ENCODE assay signal across 30 cellular contexts in the genomic region with DNA sequence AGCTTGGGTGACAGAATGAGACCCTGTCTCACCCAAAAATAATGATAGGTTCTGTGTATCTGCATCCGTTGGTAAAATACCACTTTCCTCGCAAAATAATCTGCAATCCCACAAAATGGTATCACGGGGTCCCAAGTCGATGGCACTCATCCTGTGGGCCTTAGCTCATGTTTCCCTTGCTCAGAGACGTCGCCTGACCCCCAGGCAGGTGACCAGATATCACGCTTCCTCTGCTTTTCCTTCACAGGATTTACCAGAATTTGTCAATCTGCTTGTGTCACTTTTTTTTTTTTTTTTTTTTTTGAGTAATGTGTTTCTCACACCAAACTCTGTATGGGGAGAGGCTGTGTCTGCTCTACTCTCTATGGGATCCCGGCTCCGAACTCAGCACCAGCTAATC.
DNase-seq lines count a peak whose midpoint lies in the region; ATAC-seq, FAIRE-seq and TF ChIP-seq lines count a peak whose summit lies in the region.
"Had no signal": no experiment of that assay in that cellular context is flagged by ENCODE, and none has a peak within 500 bp of the region (broad histone marks: within the 10 kb centered on the region; RNA-seq: fewer than 3 reads in every experiment).

No MANE protein-coding gene starts in this region.

- H3K36me3 Mint-ChIP-seq in activated T-cell treated with anti-CD3 and anti-CD28 coated beads, Interleukin-2, amount 50 U/mL, for 24 hours (ENCODE audit: low read depth) = peaks cover 78% of the 10 kb centered on the region
- peaks cover 5 to 81% (median 35%) of the 10 kb centered on the region in 3 donors for H3K36me3 Mint-ChIP-seq in CD8-positive, alpha-beta memory T cell
- peaks cover 87% of the 10 kb centered on the region for H3K36me3 Mint-ChIP-seq in central memory CD8-positive, alpha-beta T cell (ENCODE audit: insufficient read depth)

- TF ChIP-seq CTCF in pancreas (IDR thresholded peaks at IDR 0.05) = no peak

- 81 to 88% methylated on average over 9 of the region's 9 CpGs for WGBS in pancreas, 2 donors

- H3K36me3 ChIP-seq in CD8-positive, alpha-beta memory T cell (ENCODE audit: insufficient read depth, low read length) = peaks cover 66% of the 10 kb centered on the region
- no peaks in the 10 kb centered on the region for H3K36me3 ChIP-seq in pancreas

- H3K4me3 Mint-ChIP-seq in activated T-cell treated with anti-CD3 and anti-CD28 coated beads, Interleukin-2, amount 50 U/mL, for 24 hours = no peak overlapping the region
- peak overlapping the region in 1 of 7 donors; percentile 3 for H3K4me3 Mint-ChIP-seq in CD8-positive, alpha-beta memory T cell
- H3K4me3 Mint-ChIP-seq in central memory CD8-positive, alpha-beta T cell = no peak overlapping the region
- H3K4me3 Mint-ChIP-seq: activated CD4-positive, alpha-beta T cell treated with anti-CD3 and anti-CD28 coated beads, Interleukin-2, amount 10 ng/mL, durations not matched to agents 24 days and 14 days; activated CD8-positive, alpha-beta memory T cell treated with anti-CD3 and anti-CD28 coated beads, Interleukin-2, amount 10 ng/mL, durations not matched to agents 7 days and 5 days; GM23338; mesothelial cell of epicardium; nephron; stimulated activated naive B cell treated with anti-CD40 and anti-IgM and Interleukin-4, amounts not matched to agents 10 μg/mL and 1 μg/mL and 100 μg/mL, for 72 hours had no signal

- H3K27me3 ChIP-seq in CD8-positive, alpha-beta memory T cell (ENCODE audit: insufficient read depth, low read length, poor library complexity, severe bottlenecking) = no peaks in the 10 kb centered on the region
- H3K27me3 ChIP-seq in pancreas = no peaks in the 10 kb centered on the region
- H3K27me3 ChIP-seq: suprapubic skin had no signal

- peaks cover 90% of the 10 kb centered on the region for H3K4me1 Mint-ChIP-seq in activated T-cell treated with anti-CD3 and anti-CD28 coated beads, Interleukin-2, amount 50 U/mL, for 24 hours (ENCODE audit: low read depth)
- peaks cover 56 to 79% (median 79%) of the 10 kb centered on the region in 3 donors for H3K4me1 Mint-ChIP-seq in CD8-positive, alpha-beta memory T cell
- H3K4me1 Mint-ChIP-seq in central memory CD8-positive, alpha-beta T cell = peaks cover 76% of the 10 kb centered on the region

- CTCF ChIA-PET in CD8-positive, alpha-beta memory T cell (lab: Charles Lee) = interaction anchor here (0.8 to 1.5 kb wide), 2 partner anchors 9 to 20 kb away, joined by 3 read pairs; no protein-coding TSS in a partner anchor

- POLR2A ChIA-PET in CD8-positive, alpha-beta memory T cell (lab: Charles Lee) = no interaction called here

- H3K4me1 ChIP-seq in CD8-positive, alpha-beta memory T cell (ENCODE audit: insufficient read depth, low read length) = peaks cover 32% of the 10 kb centered on the region
- peaks cover 16 to 57% (median 23%) of the 10 kb centered on the region in 3 donors for H3K4me1 ChIP-seq in pancreas

- intact Hi-C loops in pancreas (cut with DNase I) = loop anchor here in 1 of 3 donors (10.0 kb wide), 1 partner anchor 51 kb away; no protein-coding TSS in a partner anchor
- intact Hi-C loops in left cardiac atrium (cut with DNase I) = loop anchor here in 1 of 2 donors (5.0 kb wide), 1 partner anchor 33 kb away; no protein-coding TSS in a partner anchor

- peak overlapping the region; percentile 72 for H3K27ac Mint-ChIP-seq in activated T-cell treated with anti-CD3 and anti-CD28 coated beads, Interleukin-2, amount 50 U/mL, for 24 hours
- H3K27ac Mint-ChIP-seq in CD8-positive, alpha-beta memory T cell = peak overlapping the region; percentile 57 to 91 (median 88)
- H3K27ac Mint-ChIP-seq in central memory CD8-positive, alpha-beta T cell (ENCODE audit: low read depth) = peak overlapping the region; percentile 88
- H3K27ac Mint-ChIP-seq: activated CD4-positive, alpha-beta T cell treated with anti-CD3 and anti-CD28 coated beads, Interleukin-2, amount 10 ng/mL, durations not matched to agents 24 days and 14 days; GM23338; mesothelial cell of epicardium; nephron; stimulated activated naive B cell treated with anti-CD40 and anti-IgM and Interleukin-4, amounts not matched to agents 10 μg/mL and 1 μg/mL and 100 μg/mL, for 72 hours had no signal

- H3K9me3 Mint-ChIP-seq in activated T-cell treated with anti-CD3 and anti-CD28 coated beads, Interleukin-2, amount 50 U/mL, for 24 hours = no peaks in the 10 kb centered on the region
- no peaks in the 10 kb centered on the region for H3K9me3 Mint-ChIP-seq in CD8-positive, alpha-beta memory T cell
- no peaks in the 10 kb centered on the region for H3K9me3 Mint-ChIP-seq in central memory CD8-positive, alpha-beta T cell
- H3K9me3 Mint-ChIP-seq: activated CD4-positive, alpha-beta T cell treated with anti-CD3 and anti-CD28 coated beads, Interleukin-2, amount 10 ng/mL, durations not matched to agents 24 days and 14 days; GM23338; mesothelial cell of epicardium; nephron; stimulated activated naive B cell treated with anti-CD40 and anti-IgM and Interleukin-4, amounts not matched to agents 10 μg/mL and 1 μg/mL and 100 μg/mL, for 72 hours had no signal

- no peaks in the 10 kb centered on the region for H3K9me3 ChIP-seq in CD8-positive, alpha-beta memory T cell (ENCODE audit: low read length)
- no peaks in the 10 kb centered on the region for H3K9me3 ChIP-seq in pancreas
- H3K9me3 ChIP-seq: A549, suprapubic skin had no signal

- H3K4me3 ChIP-seq in CD8-positive, alpha-beta memory T cell (ENCODE audit: low read length) = no peak overlapping the region
- H3K4me3 ChIP-seq in pancreas = no peak overlapping the region
- H3K4me3 ChIP-seq: A549, coronary artery, GM23338, suprapubic skin had no signal

- no peak for DNase-seq in activated T-cell treated with anti-CD3 and anti-CD28 coated beads, Interleukin-2, amount 50 U/mL, for 24 hours
- DNase-seq in activated T-cell treated with anti-CD3 and anti-CD28 coated beads, Interleukin-2, amount 50 U/mL, for 48 hours = no peak
- DNase-seq in CD8-positive, alpha-beta memory T cell = no peak
- no peak for DNase-seq in central memory CD8-positive, alpha-beta T cell (ENCODE audit: low spot score in 2 of 2)
- no peak for DNase-seq in pancreas
- no peak for DNase-seq in left cardiac atrium
- no peak for DNase-seq in middle frontal gyrus (ENCODE audit: extremely low spot score, low spot score)
- DNase-seq: activated CD4-positive, alpha-beta T cell treated with anti-CD3 and anti-CD28 coated beads, Interleukin-2, amount 10 ng/mL, durations not matched to agents 24 days and 14 days; activated CD8-positive, alpha-beta memory T cell treated with anti-CD3 and anti-CD28 coated beads, Interleukin-2, amount 10 ng/mL, durations not matched to agents 7 days and 5 days; DMS 273 treated with DMSO at 0.1 percent for 48 hours; effector CD8-positive, alpha-beta T cell; EL; NCI-H2107; NCI-H748 treated with DMSO at 0.1 percent for 48 hours; SHP77 treated with DMSO at 0.1 percent for 48 hours; stimulated activated CD4-positive, alpha-beta T cell treated with anti-CD3 and anti-CD28 coated beads, Interleukin-15, amount 100 ng/mL, for 24 hours; stimulated activated naive B cell treated with anti-CD40 and anti-IgM and Interleukin-4, amounts not matched to agents 10 μg/mL and 1 μg/mL and 100 μg/mL, for 72 hours; T1000 had no signal

- no peaks in the 10 kb centered on the region for H3K27me3 Mint-ChIP-seq in activated T-cell treated with anti-CD3 and anti-CD28 coated beads, Interleukin-2, amount 50 U/mL, for 24 hours
- H3K27me3 Mint-ChIP-seq in CD8-positive, alpha-beta memory T cell = peaks cover 0 to 4% of the 10 kb centered on the region in 2 donors
- no peaks in the 10 kb centered on the region for H3K27me3 Mint-ChIP-seq in central memory CD8-positive, alpha-beta T cell
- H3K27me3 Mint-ChIP-seq: activated CD4-positive, alpha-beta T cell treated with anti-CD3 and anti-CD28 coated beads, Interleukin-2, amount 10 ng/mL, durations not matched to agents 24 days and 14 days; activated CD8-positive, alpha-beta memory T cell treated with anti-CD3 and anti-CD28 coated beads, Interleukin-2, amount 10 ng/mL, durations not matched to agents 7 days and 5 days; stimulated activated naive B cell treated with anti-CD40 and anti-IgM and Interleukin-4, amounts not matched to agents 10 μg/mL and 1 μg/mL and 100 μg/mL, for 72 hours had no signal

- no peak for ATAC-seq in central memory CD8-positive, alpha-beta T cell (replicated peaks; ENCODE audit: extremely low read depth, poor library complexity, severe bottlenecking)
- ATAC-seq in pancreas (no peak), left cardiac atrium (no peak), HG03469 (IDR thresholded peaks at IDR 0.05; ENCODE audit: unreplicated experiment) (no peak)
- ATAC-seq: A549; activated CD8-positive, alpha-beta memory T cell treated with anti-CD3 and anti-CD28 coated beads, Interleukin-2, amount 10 ng/mL, durations not matched to agents 7 days and 5 days; GM23338; Panc1; stimulated activated naive B cell treated with anti-CD40 and anti-IgM and Interleukin-4, amounts not matched to agents 10 μg/mL and 1 μg/mL and 100 μg/mL, for 72 hours had no signal

- no peak for FAIRE-seq in pancreas (lab: Jason Lieb, UNC)
- FAIRE-seq: A549, astrocyte, GM18507, GM19239, keratinocyte had no signal

- no peak overlapping the region for H3K27ac ChIP-seq in CD8-positive, alpha-beta memory T cell (ENCODE audit: low read depth, low read length)
- peak overlapping the region in 3 of 4 donors; percentile 1 to 63 (median 47) for H3K27ac ChIP-seq in pancreas
- H3K27ac ChIP-seq: coronary artery, suprapubic skin had no signal
